ENCODE assay signal across 19 cellular contexts in the genomic region with DNA sequence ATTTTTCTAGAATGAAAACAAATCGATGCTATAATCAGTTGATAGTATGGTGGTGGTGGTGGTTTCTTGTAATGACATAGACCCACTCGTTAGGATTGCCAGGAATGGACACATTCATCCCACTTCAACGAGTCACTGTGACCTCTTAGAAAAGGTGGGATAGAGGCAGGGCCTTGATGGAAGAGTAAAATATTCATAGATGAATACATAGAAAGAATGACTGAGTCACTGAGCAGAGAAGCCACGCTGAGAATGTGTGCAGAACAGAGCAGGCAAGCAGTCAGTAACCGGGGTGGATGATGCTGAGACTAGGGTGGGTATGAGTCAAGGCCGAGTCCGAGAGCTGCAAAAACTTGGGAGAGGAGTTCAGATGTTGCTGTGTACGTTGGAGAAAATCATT.
DNase-seq lines count a peak whose midpoint lies in the region; ATAC-seq, FAIRE-seq and TF ChIP-seq lines count a peak whose summit lies in the region.
"Had no signal": no experiment of that assay in that cellular context is flagged by ENCODE, and none has a peak within 500 bp of the region (broad histone marks: within the 10 kb centered on the region; RNA-seq: fewer than 3 reads in every experiment).

No MANE protein-coding gene starts in this region.

- H3K4me3 ChIP-seq in OCI-LY7 (ENCODE audit: low read depth, low read length, poor library complexity, severe bottlenecking): no peak overlapping the region
- H3K4me3 ChIP-seq: cardiac muscle cell, heart right ventricle, left lung, tibial artery had no signal

- H3K4me1 ChIP-seq in OCI-LY7 (ENCODE audit: insufficient read depth, low read length, poor library complexity, severe bottlenecking): no peaks in the 10 kb centered on the region

- no peaks in the 10 kb centered on the region for H3K27me3 Mint-ChIP-seq in activated T-helper 17 cell treated with anti-CD3 and anti-CD28 coated beads, Interleukin-2, amount 50 U/mL, for 72 hours
- H3K27me3 Mint-ChIP-seq: naive B cell had no signal

- H2AFZ ChIP-seq in OCI-LY7 (ENCODE audit: low read length): no peak overlapping the region

- DNase-seq in AG08395 (ENCODE audit: low spot score): peak; percentile 59
- peak; percentile 26 for DNase-seq in EL
- DNase-seq in glomerular visceral epithelial cell (ENCODE audit: extremely low spot score): peak; percentile 7
- no peak for DNase-seq in NK-92 treated with Interleukin-12 subunit alpha and Interleukin-12 subunit beta, amount 100 ng/mL, for 24 hours (lab: John Stamatoyannopoulos, UW)
- DNase-seq in OCI-LY7 (ENCODE audit: low spot score): no peak
- DNase-seq in cerebellum (ENCODE audit: low spot score): no peak
- DNase-seq in GM12892 (ENCODE audit: insufficient read length): no peak
- DNase-seq: activated CD4-positive, CD25-positive, alpha-beta regulatory T cell treated with anti-CD3 and anti-CD28 coated beads, Interleukin-2, amount 50 U/mL, for 72 hours; heart right ventricle; left lung; MM.1S; naive B cell; NCI-H2107; NCI-H82; tibial artery had no signal

- H4K20me1 ChIP-seq in OCI-LY7 (ENCODE audit: insufficient read depth, low read length): no peaks in the 10 kb centered on the region

- intact Hi-C loops in OCI-LY7 (cut with micrococcal nuclease; ENCODE audit: unreplicated experiment): no loop called here

- ATAC-seq in activated T-helper 17 cell treated with anti-CD3 and anti-CD28 coated beads, Interleukin-2, amount 50 U/mL, for 72 hours (replicated peaks): peak; percentile 75
- ATAC-seq: heart right ventricle, left lung had no signal

- H3K4me3 Mint-ChIP-seq in activated T-helper 17 cell treated with anti-CD3 and anti-CD28 coated beads, Interleukin-2, amount 50 U/mL, for 72 hours: no peak overlapping the region

- H3K9me2 ChIP-seq in OCI-LY7 (ENCODE audit: insufficient read depth, low read length): no peaks in the 10 kb centered on the region

- H3K36me3 Mint-ChIP-seq in activated T-helper 17 cell treated with anti-CD3 and anti-CD28 coated beads, Interleukin-2, amount 50 U/mL, for 72 hours (ENCODE audit: low read depth): no peaks in the 10 kb centered on the region

- no peak for TF ChIP-seq CTCF in OCI-LY7 (conservative IDR thresholded peaks at IDR 0.05; ENCODE audit: low read length)

- TF ChIP-seq POLR2A in GM12892 (IDR thresholded peaks at IDR 0.05; ENCODE audit: low read depth, low read length): no peak

- BruUV-seq in OCI-LY7 (replicated peaks; lab: Mats Ljungman, UMichigan): no TSS peak

- H3K9me3 Mint-ChIP-seq in activated T-helper 17 cell treated with anti-CD3 and anti-CD28 coated beads, Interleukin-2, amount 50 U/mL, for 72 hours: no peaks in the 10 kb centered on the region

- H3K36me3 ChIP-seq in OCI-LY7 (ENCODE audit: insufficient read depth, low read length): no peaks in the 10 kb centered on the region
- H3K36me3 ChIP-seq: cardiac muscle cell, heart right ventricle, left lung, tibial artery had no signal

- FAIRE-seq in GM12892 (lab: Jason Lieb, UNC): no peak
- FAIRE-seq: GM12891 had no signal

- peaks cover 43% of the 10 kb centered on the region for H3K4me1 Mint-ChIP-seq in activated T-helper 17 cell treated with anti-CD3 and anti-CD28 coated beads, Interleukin-2, amount 50 U/mL, for 72 hours

- CTCF ChIA-PET in OCI-LY7 (lab: Charles Lee; ENCODE audit: unreplicated experiment): no interaction called here

- no peaks in the 10 kb centered on the region for H3K9me3 ChIP-seq in OCI-LY7 (ENCODE audit: low read length)

- H3K4me2 ChIP-seq in OCI-LY7 (ENCODE audit: low read length): no peak overlapping the region

- POLR2A ChIA-PET in OCI-LY7 (lab: Charles Lee): no interaction called here

- H3K27ac ChIP-seq in OCI-LY7 (ENCODE audit: low read depth, low read length, poor library complexity, severe bottlenecking): no peak overlapping the region
- H3K27ac ChIP-seq: C4-2B, cardiac muscle cell, heart right ventricle, left lung, tibial artery had no signal

- H3K27ac Mint-ChIP-seq in activated T-helper 17 cell treated with anti-CD3 and anti-CD28 coated beads, Interleukin-2, amount 50 U/mL, for 72 hours: no peak overlapping the region
- H3K27ac Mint-ChIP-seq: naive B cell had no signal

- H3K79me2 ChIP-seq in OCI-LY7 (ENCODE audit: insufficient read depth, low read depth, low read length): no peaks in the 10 kb centered on the region

Comparison
In these comparisons a context has a peak if more than half of its experiments do, and no peak if none do; other contexts are left out.
1. DNase-seq: peak in AG08395 (single experiment), EL (single experiment) and glomerular visceral epithelial cell (single experiment); none in NK-92 treated with Interleukin-12 subunit alpha and Interleukin-12 subunit beta, amount 100 ng/mL, for 24 hours (single experiment), OCI-LY7 (single experiment), cerebellum (single experiment) and GM12892 (single experiment).